In genomic region chr2:202033317-202034248, GRCh38 we compare ENCODE assay signal across 8 cellular contexts. TPM values are rescaled to one million over a fixed set of nuclear protein-coding genes. Genes with fewer than 3 reads are reported as not detected.
DNase-seq lines count a peak whose midpoint lies in the region; ATAC-seq and TF ChIP-seq lines count a peak whose summit lies in the region.

Gene FZD7 (plus strand): TSS chr2:202033855. CDS start chr2:202034648, 793 bp downstream.

- peak within 1 kb of the TSS; percentile 92 for H3K4me3 Mint-ChIP-seq in activated naive CD4-positive, alpha-beta T cell treated with anti-CD3 and anti-CD28 coated beads, Interleukin-2, amount 50 U/mL, for 24 hours

- H3K27me3 Mint-ChIP-seq in activated naive CD4-positive, alpha-beta T cell treated with anti-CD3 and anti-CD28 coated beads, Interleukin-2, amount 50 U/mL, for 24 hours = peaks cover 10% of the 10 kb centered on the region

- in situ Hi-C loops in KBM-7 (cut with MboI; ENCODE audit: low pct_unique_long_range_greater_than_20kb, low sequenced_read_pairs) = no loop called here

- no peaks in the 10 kb centered on the region for H3K9me3 ChIP-seq in SK-N-MC (ENCODE audit: low read depth, low read length)

- H3K4me1 Mint-ChIP-seq in activated naive CD4-positive, alpha-beta T cell treated with anti-CD3 and anti-CD28 coated beads, Interleukin-2, amount 50 U/mL, for 24 hours = peaks cover 13% of the 10 kb centered on the region

- H3K36me3 ChIP-seq in SK-N-MC (ENCODE audit: insufficient read depth, low read length) = no peaks in the 10 kb centered on the region

- DNase-seq in EH (ENCODE audit: low read depth) (peak; percentile 95), KBM-7 (peak; percentile 92), SK-N-MC (ENCODE audit: low read depth, low spot score) (peak; percentile 45), glomerular endothelial cell (ENCODE audit: extremely low read depth, low read depth, low spot score) (no peak), omental fat pad (ENCODE audit: low spot score) (peak; percentile 59)

- no peak for TF ChIP-seq CTCF in omental fat pad (IDR thresholded peaks at IDR 0.05)

- ATAC-seq in GM21717 (IDR thresholded peaks at IDR 0.05; ENCODE audit: unreplicated experiment) = peak; percentile 88
- ATAC-seq in omental fat pad (ENCODE audit: low FRiP score) = peak; percentile 85

- no peaks in the 10 kb centered on the region for H3K9me3 Mint-ChIP-seq in activated naive CD4-positive, alpha-beta T cell treated with anti-CD3 and anti-CD28 coated beads, Interleukin-2, amount 50 U/mL, for 24 hours

- no peaks in the 10 kb centered on the region for H3K36me3 Mint-ChIP-seq in activated naive CD4-positive, alpha-beta T cell treated with anti-CD3 and anti-CD28 coated beads, Interleukin-2, amount 50 U/mL, for 24 hours

- H3K27ac ChIP-seq in SK-N-MC = peak within 1 kb of the TSS; percentile 89
- peak within 1 kb of the TSS; percentile 61 for H3K27ac ChIP-seq in temporal lobe (ENCODE audit: low read depth, low read length)

- H3K9ac ChIP-seq in SK-N-MC (ENCODE audit: insufficient read length) = peak within 1 kb of the TSS; percentile 82

- peak within 1 kb of the TSS; percentile 65 for H3K27ac Mint-ChIP-seq in activated naive CD4-positive, alpha-beta T cell treated with anti-CD3 and anti-CD28 coated beads, Interleukin-2, amount 50 U/mL, for 24 hours

- H3K4me3 ChIP-seq in SK-N-MC = peak within 1 kb of the TSS; percentile 98

RNA-seq across cellular contexts. Expression of gene FZD7, which starts in this region (rescaled TPM):
- total RNA-seq in glomerular endothelial cell = 9.2 and 10.5 TPM in 2 replicates
- 10 to 100 TPM in 2 of 4 donors, 1 to 10 TPM in 2; 3.8 to 24.7 (median 10.1) TPM for total RNA-seq in omental fat pad
- 5.4 TPM for total RNA-seq in temporal lobe
